Comparison of ENCODE assay signal across 8 cellular contexts in the genomic region with DNA sequence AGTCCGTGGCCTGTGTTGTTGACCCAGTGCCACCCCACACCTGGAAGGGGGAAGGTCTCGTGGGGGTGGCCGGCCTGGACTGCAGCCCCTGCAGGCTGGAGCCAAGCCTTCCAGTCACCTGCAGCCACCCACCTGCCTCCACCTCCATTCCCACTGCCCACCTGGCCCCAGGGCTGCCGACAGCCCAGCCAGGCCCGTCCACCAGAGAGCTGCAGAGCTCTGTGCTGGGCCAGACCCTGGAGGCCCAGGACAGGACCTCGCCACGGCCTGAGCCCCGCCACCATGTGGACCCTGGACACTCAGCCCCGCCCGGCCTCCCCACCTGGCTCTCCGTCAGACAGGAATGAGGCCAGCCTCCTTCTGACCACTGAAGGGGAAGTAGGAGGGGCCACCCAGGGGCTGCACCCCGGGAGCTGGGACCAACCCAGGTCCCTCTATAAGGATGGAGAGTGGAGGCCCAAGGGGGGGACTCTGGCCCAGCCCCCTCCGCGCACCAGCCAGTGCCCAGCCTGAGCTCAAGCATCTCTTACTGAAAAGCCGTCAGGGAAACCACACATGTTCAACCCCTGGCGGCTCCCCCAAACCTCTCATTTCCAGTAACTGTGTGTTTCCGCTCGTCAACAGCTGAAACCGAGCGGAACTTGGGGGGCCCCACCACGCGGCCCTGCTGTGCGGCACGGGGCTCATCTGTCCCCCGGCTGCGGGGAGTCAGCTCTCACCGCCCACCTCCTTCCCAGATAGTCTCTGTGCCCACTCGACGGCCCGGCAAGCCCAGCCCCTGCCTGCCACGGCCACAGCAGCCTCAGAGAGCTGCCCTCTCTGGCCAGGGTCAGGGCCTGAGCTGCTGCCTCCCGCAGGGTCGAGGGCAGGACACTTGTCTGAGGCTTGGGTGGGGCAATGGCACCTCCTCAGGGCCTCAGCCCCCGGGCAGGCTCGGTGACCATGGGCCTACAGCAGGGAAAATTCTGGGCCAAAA. TPM values are rescaled to one million over a fixed set of nuclear protein-coding genes. Genes with fewer than 3 reads are reported as not detected.
DNase-seq lines count a peak whose midpoint lies in the region; ATAC-seq, FAIRE-seq and TF ChIP-seq lines count a peak whose summit lies in the region.
"Had no signal": no experiment of that assay in that cellular context is flagged by ENCODE, and none has a peak within 500 bp of the region (broad histone marks: within the 10 kb centered on the region; RNA-seq: fewer than 3 reads in every experiment).

No MANE protein-coding gene starts in this region.

- peaks cover 74 to 94% (median 77%) of the 10 kb centered on the region in 4 donors for H3K4me1 ChIP-seq in transverse colon

- H3K4me3 Mint-ChIP-seq in activated naive CD4-positive, alpha-beta T cell treated with anti-CD3 and anti-CD28 coated beads for 36 hours: peak overlapping the region; percentile 57
- peak overlapping the region; percentile 73 for H3K4me3 Mint-ChIP-seq in natural killer cell treated with Interleukin-12 subunit alpha and Interleukin-12 subunit beta and Interleukin-15 and Interleukin-18, amount 100 ng/mL, for 72 hours

- TF ChIP-seq EP300 in transverse colon (IDR thresholded peaks at IDR 0.05; ENCODE audit: low read depth): no peak

- peaks cover 67% of the 10 kb centered on the region for H3K4me1 Mint-ChIP-seq in activated naive CD4-positive, alpha-beta T cell treated with anti-CD3 and anti-CD28 coated beads for 36 hours (ENCODE audit: low read depth)
- H3K4me1 Mint-ChIP-seq in natural killer cell treated with Interleukin-12 subunit alpha and Interleukin-12 subunit beta and Interleukin-15 and Interleukin-18, amount 100 ng/mL, for 72 hours (ENCODE audit: low read depth in 2 of 2): peaks cover 34 to 36% of the 10 kb centered on the region in 2 donors

- no peaks in the 10 kb centered on the region for H3K27me3 Mint-ChIP-seq in activated naive CD4-positive, alpha-beta T cell treated with anti-CD3 and anti-CD28 coated beads for 36 hours (ENCODE audit: low read depth)
- H3K27me3 Mint-ChIP-seq in natural killer cell treated with Interleukin-12 subunit alpha and Interleukin-12 subunit beta and Interleukin-15 and Interleukin-18, amount 100 ng/mL, for 72 hours: no peaks in the 10 kb centered on the region

- H3K9me3 Mint-ChIP-seq in activated naive CD4-positive, alpha-beta T cell treated with anti-CD3 and anti-CD28 coated beads for 36 hours: no peaks in the 10 kb centered on the region
- H3K9me3 Mint-ChIP-seq in natural killer cell treated with Interleukin-12 subunit alpha and Interleukin-12 subunit beta and Interleukin-15 and Interleukin-18, amount 100 ng/mL, for 72 hours: no peaks in the 10 kb centered on the region

- peak overlapping the region; percentile 88 to 93 (median 88) for H3K27ac ChIP-seq in transverse colon

- TF ChIP-seq POLR2A in transverse colon (IDR thresholded peaks at IDR 0.05): no peak

- no peak for TF ChIP-seq CTCF in transverse colon (IDR thresholded peaks at IDR 0.05)

- peak; percentile 72 to 77 for ATAC-seq in natural killer cell treated with Interleukin-12 subunit alpha and Interleukin-12 subunit beta and Interleukin-15 and Interleukin-18, amount 100 ng/mL, for 72 hours
- no peak for ATAC-seq in HG03469 (IDR thresholded peaks at IDR 0.05; ENCODE audit: unreplicated experiment)
- ATAC-seq: Panc1 had no signal

- H3K36me3 Mint-ChIP-seq in activated naive CD4-positive, alpha-beta T cell treated with anti-CD3 and anti-CD28 coated beads for 36 hours (ENCODE audit: low read depth): peaks cover 11% of the 10 kb centered on the region
- H3K36me3 Mint-ChIP-seq in natural killer cell treated with Interleukin-12 subunit alpha and Interleukin-12 subunit beta and Interleukin-15 and Interleukin-18, amount 100 ng/mL, for 72 hours: no peaks in the 10 kb centered on the region

- no peaks in the 10 kb centered on the region for H3K36me3 ChIP-seq in transverse colon

- H3K4me3 ChIP-seq in transverse colon: peak overlapping the region in 1 of 4 donors; percentile 9

- H3K27me3 ChIP-seq in transverse colon: no peaks in the 10 kb centered on the region

- in situ Hi-C loops in transverse colon (cut with MboI; ENCODE audit: low pct_ligation_motif_present in 1 of 4, low pct_unique_long_range_greater_than_20kb in 1 of 4, low sequenced_read_pairs in 3 of 4): no loop called here

- H3K9me3 ChIP-seq in transverse colon: no peaks in the 10 kb centered on the region

- intact Hi-C loops in activated naive CD4-positive, alpha-beta T cell treated with anti-CD3 and anti-CD28 coated beads for 36 hours (cut with micrococcal nuclease): loop anchor here (1.0 to 5.0 kb wide), 5 partner anchors 12 to 494 kb away; partner anchors contain the start of gene ABCA2
- intact Hi-C loops in transverse colon (cut with DNase I; ENCODE audit: low total_unique reads): no loop called here

- CTCF ChIA-PET in activated naive CD4-positive, alpha-beta T cell treated with anti-CD3 and anti-CD28 coated beads for 36 hours (lab: Charles Lee): interaction anchor here (0.7 to 1.7 kb wide), 4 partner anchors 9 to 50 kb away, joined by 3 to 4 read pairs (median 4); no protein-coding TSS in a partner anchor
- CTCF ChIA-PET in HEK293T (lab: Yijun Ruan, JAX): no interaction called here

- no peak for FAIRE-seq in urothelium cell line (lab: Jason Lieb, UNC)

- DNase-seq in T-helper 1 cell (peak in 3 of 5 donors; percentile 43 to 73 (median 51)), transverse colon (no peak), HEK293T (ENCODE audit: extremely low spot score) (no peak), urothelium cell line (ENCODE audit: low spot score) (no peak)
- DNase-seq in activated naive CD4-positive, alpha-beta T cell treated with anti-CD3 and anti-CD28 coated beads for 36 hours: peak; percentile 92
- DNase-seq in natural killer cell treated with Interleukin-12 subunit alpha and Interleukin-12 subunit beta and Interleukin-15 and Interleukin-18, amount 100 ng/mL, for 72 hours (ENCODE audit: low spot score): peak; percentile 79

- 35% methylated on average over 29 of the region's 35 CpGs; no CpG with 5 or more reads in 1 of the 2 donors for WGBS in transverse colon (ENCODE audit: low coverage in 1 of 2), 2 donors

- POLR2A ChIA-PET in HEK293T (lab: Yijun Ruan, JAX): no interaction called here

- peak overlapping the region; percentile 91 for H3K27ac Mint-ChIP-seq in activated naive CD4-positive, alpha-beta T cell treated with anti-CD3 and anti-CD28 coated beads for 36 hours
- peak overlapping the region; percentile 80 to 83 for H3K27ac Mint-ChIP-seq in natural killer cell treated with Interleukin-12 subunit alpha and Interleukin-12 subunit beta and Interleukin-15 and Interleukin-18, amount 100 ng/mL, for 72 hours

TF ChIP-seq in HEK293T, 16 proteins besides CTCF, POLR2A, EP300 and RAD21:
- TF ChIP-seq NFRKB (IDR thresholded peaks at IDR 0.05) (no peak), ELF4 (IDR thresholded peaks at IDR 0.05) (no peak)

RNA-seq across cellular contexts. Expression of gene NOTCH1, which starts 12.8 kb away (rescaled TPM):
- total RNA-seq in activated naive CD4-positive, alpha-beta T cell treated with anti-CD3 and anti-CD28 coated beads for 36 hours: 10 to 100 TPM; 71.4 to 80.2 TPM
- 10 to 100 TPM; 57.3 to 85.0 TPM for total RNA-seq in natural killer cell treated with Interleukin-12 subunit alpha and Interleukin-12 subunit beta and Interleukin-15 and Interleukin-18, amount 100 ng/mL, for 72 hours
- total RNA-seq in transverse colon: 100 to 1,000 TPM in 2 of 4 donors, 10 to 100 TPM in 2; 48.2 to 154 (median 98.2) TPM

RNA-seq across cellular contexts. Expression of gene SEC16A, which starts 50.2 kb away (rescaled TPM):
- 10 to 100 TPM; 44.1 to 47.3 TPM for total RNA-seq in activated naive CD4-positive, alpha-beta T cell treated with anti-CD3 and anti-CD28 coated beads for 36 hours
- 100 to 1,000 TPM; 104 to 121 TPM for total RNA-seq in natural killer cell treated with Interleukin-12 subunit alpha and Interleukin-12 subunit beta and Interleukin-15 and Interleukin-18, amount 100 ng/mL, for 72 hours
- 10 to 100 TPM; 54.1 to 75.9 (median 65.8) TPM for total RNA-seq in transverse colon

Comparison
In these comparisons a context has a peak if more than half of its experiments do, and no peak if none do; other contexts are left out.
1. DNase-seq: peak in T-helper 1 cell (3 of 5), activated naive CD4-positive, alpha-beta T cell treated with anti-CD3 and anti-CD28 coated beads for 36 hours (single experiment) and natural killer cell treated with Interleukin-12 subunit alpha and Interleukin-12 subunit beta and Interleukin-15 and Interleukin-18, amount 100 ng/mL, for 72 hours (single experiment); none in transverse colon (single experiment), HEK293T (single experiment) and urothelium cell line (single experiment).